Comparison of ENCODE assay signal across 9 cellular contexts in the genomic region with DNA sequence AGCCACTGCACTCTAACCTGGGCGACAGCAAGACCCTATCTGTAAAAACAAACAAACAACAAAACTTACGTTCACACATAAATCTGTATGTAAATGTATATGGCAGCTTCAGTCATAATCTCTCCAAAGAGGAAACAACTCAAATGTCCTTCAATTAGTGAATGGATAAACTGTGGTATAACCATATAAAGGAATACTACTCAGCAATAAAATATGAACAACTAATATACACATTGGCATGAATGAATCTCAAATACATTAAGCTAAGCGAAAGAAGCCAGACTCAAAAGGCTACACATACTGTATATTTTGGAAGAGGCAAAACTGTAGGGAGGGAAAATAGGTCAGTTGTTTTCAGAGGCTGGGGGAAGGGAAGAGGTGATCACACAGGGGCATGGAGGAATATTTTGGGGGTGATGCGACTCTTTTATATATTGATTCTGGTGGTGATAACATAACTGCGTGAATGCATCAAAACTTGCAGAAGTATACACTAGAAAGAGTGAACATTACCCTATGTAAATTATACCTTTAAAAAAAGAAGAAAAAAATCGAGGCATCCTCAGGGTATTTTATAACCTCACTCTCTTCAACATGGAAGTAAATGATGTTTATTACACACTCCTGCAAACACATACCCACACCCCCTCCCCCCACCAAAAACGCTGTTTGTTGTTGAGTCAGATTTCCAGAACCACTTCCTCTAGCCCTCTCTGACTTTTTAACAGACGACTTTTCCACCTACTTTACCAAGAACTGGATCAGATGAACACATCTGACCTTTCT. TPM values are rescaled to one million over a fixed set of nuclear protein-coding genes. Genes with fewer than 3 reads are reported as not detected.
DNase-seq lines count a peak whose midpoint lies in the region; ATAC-seq, FAIRE-seq and TF ChIP-seq lines count a peak whose summit lies in the region.
"Had no signal": no experiment of that assay in that cellular context is flagged by ENCODE, and none has a peak within 500 bp of the region (broad histone marks: within the 10 kb centered on the region; RNA-seq: fewer than 3 reads in every experiment).

No MANE protein-coding gene starts in this region.

- CTCF ChIA-PET in GM12878 (lab: Yijun Ruan, JAX): interaction anchor here (0.6 kb wide), 1 partner anchor 92 kb away, joined by 3 read pairs; no protein-coding TSS in a partner anchor

- TF ChIP-seq RAD21 in GM12878 (IDR thresholded peaks at IDR 0.05; ENCODE audit: insufficient read depth, low read depth, low read length): no peak

- TF ChIP-seq CTCF in HL-60 (IDR thresholded peaks at IDR 0.05; ENCODE audit: insufficient read depth, low read length): no peak
- no peak for TF ChIP-seq CTCF in GM12878 (IDR thresholded peaks at IDR 0.05 in 2 of 3, conservative IDR thresholded peaks at IDR 0.05 in 1 of 3; ENCODE audit: control insufficient read depth in 2 of 3, extremely low read depth in 1 of 3, insufficient read depth in 1 of 3, low read depth in 3 of 3, low read length in 3 of 3)

- H3K4me3 ChIP-seq in HL-60 (replicated peaks; ENCODE audit: insufficient read depth, low read length) (no peak overlapping the region), SJSA1 (no peak overlapping the region), GM12878 (no peak overlapping the region)
- H3K4me3 ChIP-seq: upper lobe of left lung had no signal

- RAD21 ChIA-PET in GM12878 (lab: Charles Lee; ENCODE audit: unreplicated experiment): no interaction called here

- peak; percentile 44 for FAIRE-seq in GM12878 (lab: Jason Lieb, UNC)

- no peaks in the 10 kb centered on the region for H4K20me1 ChIP-seq in GM12878 (ENCODE audit: control insufficient read depth, insufficient read depth)

- no TSS peak for BruUV-seq in GM12878 (replicated peaks; lab: Mats Ljungman, UMichigan)

- H3K4me2 ChIP-seq in GM12878 (ENCODE audit: control insufficient read depth, insufficient read depth): no peak overlapping the region

- in situ Hi-C loops in GM12878 (cut with MboI): no loop called here

- WGBS in GM12878 (ENCODE audit: insufficient coverage, insufficient replicate concordance, low lambda C conversion rate, missing lambda C conversion rate): 0% methylated on average over 7 of the region's 8 CpGs

- H3K4me1 ChIP-seq in SJSA1 (replicated peaks) (peaks cover 37% of the 10 kb centered on the region), GM12878 (ENCODE audit: control insufficient read depth, insufficient read depth, low read length) (peaks cover 5% of the 10 kb centered on the region)
- H3K4me1 ChIP-seq: upper lobe of left lung had no signal

- H3K27me3 ChIP-seq in HL-60 (ENCODE audit: insufficient read depth, poor library complexity, severe bottlenecking) (no peaks in the 10 kb centered on the region), SJSA1 (replicated peaks) (no peaks in the 10 kb centered on the region), GM12878 (replicated peaks in 1 of 2; ENCODE audit: control insufficient read depth in 2 of 2, insufficient read depth in 2 of 2, low read length in 1 of 2) (peaks cover 0 to 2% of the 10 kb centered on the region in 2 experiments; a peak in 1 of 4 replicates)
- H3K27me3 ChIP-seq: upper lobe of left lung had no signal

- POLR2A ChIA-PET in GM12878 (lab: Charles Lee): no interaction called here

- TF ChIP-seq POLR2A in GM12878 (IDR thresholded peaks at IDR 0.05; ENCODE audit: low read depth, low read length): no peak

- no peak for TF ChIP-seq EP300 in GM12878 (IDR thresholded peaks at IDR 0.05; ENCODE audit: borderline replicate concordance in 1 of 2, control insufficient read depth in 1 of 2, low read depth in 2 of 2, low read length in 2 of 2)

- no peaks in the 10 kb centered on the region for H3K9me3 ChIP-seq in SJSA1 (replicated peaks)
- no peaks in the 10 kb centered on the region for H3K9me3 ChIP-seq in GM12878 (replicated peaks; ENCODE audit: control insufficient read depth, insufficient read depth, low read length)
- H3K9me3 ChIP-seq: upper lobe of left lung had no signal

- DNase-seq in HL-60 (ENCODE audit: low read depth in 1 of 2, low spot score in 1 of 2) (peak; percentile 63 to 90), SJSA1 (ENCODE audit: low read depth in 1 of 2, low spot score in 2 of 2) (peak; percentile 55 to 78), GM12878 (ENCODE audit: low read depth, low spot score) (no peak), DMS79 (lab: John Stamatoyannopoulos, UW) (no peak), GM19240 (ENCODE audit: insufficient read length, low spot score) (no peak), DMS79 treated with DMSO at 0.1 percent for 48 hours (lab: John Stamatoyannopoulos, UW) (no peak)
- peak; percentile 12 for DNase-seq in stimulated activated CD8-positive, alpha-beta memory T cell treated with anti-CD3 and anti-CD28 coated beads, Interleukin-12 subunit alpha, Interleukin-12 subunit beta, amount 100 ng/mL, for 24 hours (ENCODE audit: extremely low read depth)
- DNase-seq: effector CD8-positive, alpha-beta T cell had no signal

- intact Hi-C loops in GM12878 (cut with micrococcal nuclease; ENCODE audit: unreplicated experiment): no loop called here

- no peaks in the 10 kb centered on the region for H3K79me2 ChIP-seq in GM12878 (ENCODE audit: control insufficient read depth, insufficient read depth, low read length)

- H2AFZ ChIP-seq in GM12878 (ENCODE audit: control insufficient read depth, low read depth, low read length): no peak overlapping the region

- peak overlapping the region; percentile 66 for H3K27ac ChIP-seq in HL-60 (replicated peaks)
- H3K27ac ChIP-seq in SJSA1: 0 out of 2 replicates have a peak overlapping the region, but pooled peaks have one; percentile 20
- no peak overlapping the region for H3K27ac ChIP-seq in GM12878 (ENCODE audit: control insufficient read depth, insufficient read depth)
- H3K27ac ChIP-seq: upper lobe of left lung had no signal

- ATAC-seq in GM12878: no peak

- H3K9ac ChIP-seq in GM12878 (ENCODE audit: control insufficient read depth, insufficient read depth, low read length): no peak overlapping the region

- SMC1A ChIA-PET in GM12878 (lab: Charles Lee; ENCODE audit: uncharacterized antibody, unreplicated experiment): no interaction called here

- H3K36me3 ChIP-seq in SJSA1 (no peaks in the 10 kb centered on the region), GM12878 (ENCODE audit: control insufficient read depth in 2 of 2, insufficient read depth in 2 of 2, low read length in 1 of 2) (no peaks in the 10 kb centered on the region)
- H3K36me3 ChIP-seq: upper lobe of left lung had no signal

TF ChIP-seq in GM12878, 131 proteins besides CTCF, POLR2A, EP300 and RAD21 (continues in another document):
- TF ChIP-seq, protein P1, sequence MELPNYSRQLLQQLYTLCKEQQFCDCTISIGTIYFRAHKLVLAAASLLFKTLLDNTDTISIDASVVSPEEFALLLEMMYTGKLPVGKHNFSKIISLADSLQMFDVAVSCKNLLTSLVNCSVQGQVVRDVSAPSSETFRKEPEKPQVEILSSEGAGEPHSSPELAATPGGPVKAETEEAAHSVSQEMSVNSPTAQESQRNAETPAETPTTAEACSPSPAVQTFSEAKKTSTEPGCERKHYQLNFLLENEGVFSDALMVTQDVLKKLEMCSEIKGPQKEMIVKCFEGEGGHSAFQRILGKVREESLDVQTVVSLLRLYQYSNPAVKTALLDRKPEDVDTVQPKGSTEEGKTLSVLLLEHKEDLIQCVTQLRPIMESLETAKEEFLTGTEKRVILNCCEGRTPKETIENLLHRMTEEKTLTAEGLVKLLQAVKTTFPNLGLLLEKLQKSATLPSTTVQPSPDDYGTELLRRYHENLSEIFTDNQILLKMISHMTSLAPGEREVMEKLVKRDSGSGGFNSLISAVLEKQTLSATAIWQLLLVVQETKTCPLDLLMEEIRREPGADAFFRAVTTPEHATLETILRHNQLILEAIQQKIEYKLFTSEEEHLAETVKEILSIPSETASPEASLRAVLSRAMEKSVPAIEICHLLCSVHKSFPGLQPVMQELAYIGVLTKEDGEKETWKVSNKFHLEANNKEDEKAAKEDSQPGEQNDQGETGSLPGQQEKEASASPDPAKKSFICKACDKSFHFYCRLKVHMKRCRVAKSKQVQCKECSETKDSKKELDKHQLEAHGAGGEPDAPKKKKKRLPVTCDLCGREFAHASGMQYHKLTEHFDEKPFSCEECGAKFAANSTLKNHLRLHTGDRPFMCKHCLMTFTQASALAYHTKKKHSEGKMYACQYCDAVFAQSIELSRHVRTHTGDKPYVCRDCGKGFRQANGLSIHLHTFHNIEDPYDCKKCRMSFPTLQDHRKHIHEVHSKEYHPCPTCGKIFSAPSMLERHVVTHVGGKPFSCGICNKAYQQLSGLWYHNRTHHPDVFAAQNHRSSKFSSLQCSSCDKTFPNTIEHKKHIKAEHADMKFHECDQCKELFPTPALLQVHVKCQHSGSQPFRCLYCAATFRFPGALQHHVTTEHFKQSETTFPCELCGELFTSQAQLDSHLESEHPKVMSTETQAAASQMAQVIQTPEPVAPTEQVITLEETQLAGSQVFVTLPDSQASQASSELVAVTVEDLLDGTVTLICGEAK (IDR thresholded peaks at IDR 0.05; ENCODE audit: borderline replicate concordance): no peak
- TF ChIP-seq MEF2A (IDR thresholded peaks at IDR 0.05; ENCODE audit: insufficient read depth, low read depth, low read length) (no peak), ASH2L (IDR thresholded peaks at IDR 0.05; ENCODE audit: borderline replicate concordance, low read depth) (no peak), SMAD5 (IDR thresholded peaks at IDR 0.05; ENCODE audit: low read depth) (no peak), ZBED1 (IDR thresholded peaks at IDR 0.05; ENCODE audit: borderline replicate concordance) (no peak), NR2C2 (IDR thresholded peaks at IDR 0.05; ENCODE audit: borderline replicate concordance, control insufficient read depth, insufficient read length, low read depth) (no peak)

RNA-seq across cellular contexts. Expression of a gene that starts 18.0 kb away (rescaled TPM):
- total RNA-seq in SJSA1 (2014; rRNA removed; shearing (Covaris generic)): 8.1 and 10.3 TPM in 2 replicates
- 0.59 and 0.86 TPM in 2 replicates for total RNA-seq in GM12878 (2013; cell fraction: nucleolus; rRNA removed)
- total RNA-seq in GM12878 (2014; rRNA removed) (0.11 and 0.23 TPM in 2 replicates), GM12878 (2014; rRNA removed; fragmentation: Illumina TruSeq; extraction: Trizol) (not detected in 2 replicates), GM12878 (2021) (0.15 and 0.21 TPM in 2 replicates)
- not detected for polyA plus RNA-seq in GM12878 (2011; ENCODE audit: low read depth)
- polyA plus RNA-seq in GM12878 (2011; rRNA removed) (0.04 and 0.27 TPM in 2 replicates), GM12878 (2014; fragmentation: Illumina TruSeq; extraction: Trizol) (0.32 TPM in 1 of 2 replicates, not detected in the other), GM12878 (2014; fragmentation: Nextera tagmentation; extraction: Ambion mirVana) (under 1 TPM; 0.09 to 0.31 TPM), GM12878 (2014; rRNA removed) (0.08 and 0.13 TPM in 2 replicates), GM12878 (2016; fragmentation: Nextera tagmentation; extraction: Ambion mirVana) (not detected)
- 0.25 and 0.33 TPM in 2 replicates for polyA plus RNA-seq in GM12878 (2011; cell fraction: cytosol; rRNA removed)
- polyA plus RNA-seq in GM12878 (2011; cell fraction: nucleus; rRNA removed): 0.18 and 0.27 TPM in 2 replicates
- polyA plus RNA-seq in GM12878 (2012): 0.10 TPM in 1 of 2 replicates, not detected in the other
- polyA minus RNA-seq in GM12878 (2011; rRNA and poly(A)+ RNA removed): 0.36 TPM in 1 of 2 replicates, not detected in the other
- 1.2 TPM in 1 of 2 replicates, not detected in the other for polyA minus RNA-seq in GM12878 (2011; cell fraction: cytosol; rRNA and poly(A)+ RNA removed)
- not detected in 2 replicates for polyA minus RNA-seq in GM12878 (2011; cell fraction: nucleus; rRNA and poly(A)+ RNA removed)

Comparison
In these comparisons a context has a peak if more than half of its experiments do, and no peak if none do; other contexts are left out.
1. DNase-seq: peak in HL-60 (2 of 2), SJSA1 (2 of 2) and stimulated activated CD8-positive, alpha-beta memory T cell treated with anti-CD3 and anti-CD28 coated beads, Interleukin-12 subunit alpha, Interleukin-12 subunit beta, amount 100 ng/mL, for 24 hours (single experiment); none in GM12878 (single experiment), DMS79 (single experiment), GM19240 (single experiment) and DMS79 treated with DMSO at 0.1 percent for 48 hours (single experiment).